ENCODE assay signal across 13 cellular contexts in genomic region chr9:107744873-107745272, GRCh38.
DNase-seq lines count a peak whose midpoint lies in the region; ATAC-seq lines count a peak whose summit lies in the region.
"Had no signal": no experiment of that assay in that cellular context is flagged by ENCODE, and none has a peak within 500 bp of the region (broad histone marks: within the 10 kb centered on the region; RNA-seq: fewer than 3 reads in every experiment).

No MANE protein-coding gene starts in this region.

- ATAC-seq in GM18867 (IDR thresholded peaks at IDR 0.05; ENCODE audit: unreplicated experiment): peak; percentile 66
- ATAC-seq in HG02798 (IDR thresholded peaks at IDR 0.05; ENCODE audit: poor library complexity, unreplicated experiment): peak; percentile 58
- no peak for ATAC-seq in memory B cell (ENCODE audit: low read depth)
- ATAC-seq in GM18909 (IDR thresholded peaks at IDR 0.05; ENCODE audit: poor library complexity, unreplicated experiment): no peak
- ATAC-seq in HG03565 (IDR thresholded peaks at IDR 0.05; ENCODE audit: unreplicated experiment): no peak

- no peak overlapping the region for H3K4me3 Mint-ChIP-seq in memory B cell
- no peak overlapping the region for H3K4me3 Mint-ChIP-seq in activated CD4-positive, alpha-beta memory T cell treated with anti-CD3 and anti-CD28 coated beads, Interleukin-2, amount 10 ng/mL, durations not matched to agents 7 days and 5 days
- H3K4me3 Mint-ChIP-seq: CD4-positive, alpha-beta T cell had no signal

- CTCF ChIA-PET in activated CD4-positive, alpha-beta memory T cell treated with anti-CD3 and anti-CD28 coated beads, Interleukin-2, amount 10 ng/mL, durations not matched to agents 7 days and 5 days (lab: Charles Lee): no interaction called here

- peaks cover 1% of the 10 kb centered on the region for H3K27me3 Mint-ChIP-seq in memory B cell
- no peaks in the 10 kb centered on the region for H3K27me3 Mint-ChIP-seq in activated CD4-positive, alpha-beta memory T cell treated with anti-CD3 and anti-CD28 coated beads, Interleukin-2, amount 10 ng/mL, durations not matched to agents 7 days and 5 days
- H3K27me3 Mint-ChIP-seq: CD4-positive, alpha-beta T cell had no signal

- H3K27ac Mint-ChIP-seq in memory B cell: peak overlapping the region; percentile 26
- H3K27ac Mint-ChIP-seq in activated CD4-positive, alpha-beta memory T cell treated with anti-CD3 and anti-CD28 coated beads, Interleukin-2, amount 10 ng/mL, durations not matched to agents 7 days and 5 days: no peak overlapping the region
- H3K27ac Mint-ChIP-seq: CD4-positive, alpha-beta T cell had no signal

- no peaks in the 10 kb centered on the region for H3K36me3 Mint-ChIP-seq in memory B cell
- H3K36me3 Mint-ChIP-seq in activated CD4-positive, alpha-beta memory T cell treated with anti-CD3 and anti-CD28 coated beads, Interleukin-2, amount 10 ng/mL, durations not matched to agents 7 days and 5 days (ENCODE audit: low read depth): no peaks in the 10 kb centered on the region

- no peaks in the 10 kb centered on the region for H3K9me3 Mint-ChIP-seq in memory B cell
- peaks cover 3% of the 10 kb centered on the region for H3K9me3 Mint-ChIP-seq in activated CD4-positive, alpha-beta memory T cell treated with anti-CD3 and anti-CD28 coated beads, Interleukin-2, amount 10 ng/mL, durations not matched to agents 7 days and 5 days
- H3K9me3 Mint-ChIP-seq: CD4-positive, alpha-beta T cell had no signal

- H3K4me1 Mint-ChIP-seq in memory B cell: peaks cover 9% of the 10 kb centered on the region
- no peaks in the 10 kb centered on the region for H3K4me1 Mint-ChIP-seq in activated CD4-positive, alpha-beta memory T cell treated with anti-CD3 and anti-CD28 coated beads, Interleukin-2, amount 10 ng/mL, durations not matched to agents 7 days and 5 days

- POLR2A ChIA-PET in activated CD4-positive, alpha-beta memory T cell treated with anti-CD3 and anti-CD28 coated beads, Interleukin-2, amount 10 ng/mL, durations not matched to agents 7 days and 5 days (lab: Charles Lee): no interaction called here

- DNase-seq in NCI-H526 treated with DMSO at 0.1 percent for 48 hours (lab: John Stamatoyannopoulos, UW): peak; percentile 73
- DNase-seq in memory B cell (ENCODE audit: low spot score in 2 of 2): no peak
- DNase-seq in activated CD4-positive, alpha-beta memory T cell treated with anti-CD3 and anti-CD28 coated beads, Interleukin-2, amount 10 ng/mL, durations not matched to agents 7 days and 5 days: no peak
- DNase-seq: ACHN; Caco-2; CD4-positive, alpha-beta T cell; GM23248; Kasumi-1; KG1 had no signal

Comparison
In these comparisons a context has a peak if more than half of its experiments do, and no peak if none do; other contexts are left out.
1. ATAC-seq: peak in GM18867 (single experiment) and HG02798 (single experiment); none in memory B cell (single experiment), GM18909 (single experiment) and HG03565 (single experiment).